ENCODE assay signal across 10 cellular contexts in genomic region chrX:2829066-2829430, GRCh38. TPM values are rescaled to one million over a fixed set of nuclear protein-coding genes. Genes with fewer than 3 reads are reported as not detected.
DNase-seq lines count a peak whose midpoint lies in the region; ATAC-seq and TF ChIP-seq lines count a peak whose summit lies in the region.
"Had no signal": no experiment of that assay in that cellular context is flagged by ENCODE, and none has a peak within 500 bp of the region (broad histone marks: within the 10 kb centered on the region; RNA-seq: fewer than 3 reads in every experiment).

No MANE protein-coding gene starts in this region.

- H3K4me1 ChIP-seq in smooth muscle cell (ENCODE audit: low read depth) = peaks cover 5% of the 10 kb centered on the region

- TF ChIP-seq CTCF in astrocyte of the spinal cord (IDR thresholded peaks at IDR 0.05; ENCODE audit: low read depth, low read length) = no peak
- no peak for TF ChIP-seq CTCF in kidney epithelial cell (IDR thresholded peaks at IDR 0.05; ENCODE audit: insufficient read depth, low read length, poor library complexity, severe bottlenecking)
- TF ChIP-seq CTCF in smooth muscle cell (IDR thresholded peaks at IDR 0.05; ENCODE audit: borderline replicate concordance, insufficient read depth, poor library complexity, severe bottlenecking) = no peak
- no peak for TF ChIP-seq CTCF in GM10266 (IDR thresholded peaks at IDR 0.05; ENCODE audit: control insufficient read depth, insufficient read depth, low read depth, missing control alignments)

- H2AFZ ChIP-seq in smooth muscle cell (ENCODE audit: low read depth) = no peak overlapping the region

- in situ Hi-C loops in astrocyte of the spinal cord (cut with HindIII; ENCODE audit: low sequenced_read_pairs) = no loop called here

- H3K27ac ChIP-seq in smooth muscle cell (ENCODE audit: low read depth) = no peak overlapping the region

- H3K4me3 ChIP-seq in H7 (ENCODE audit: insufficient read depth, low read depth, low read length) = peak overlapping the region; percentile 72
- peak overlapping the region; percentile 30 for H3K4me3 ChIP-seq in astrocyte of the spinal cord (ENCODE audit: low read depth, low read length)
- H3K4me3 ChIP-seq in kidney epithelial cell (ENCODE audit: low read depth, low read length) = peak overlapping the region; percentile 47
- H3K4me3 ChIP-seq in smooth muscle cell = peak overlapping the region; percentile 67

- peaks cover 7% of the 10 kb centered on the region for H4K20me1 ChIP-seq in smooth muscle cell (ENCODE audit: low read depth)

- peak overlapping the region; percentile 92 for H3K4me2 ChIP-seq in smooth muscle cell

- peak overlapping the region; percentile 39 for H3K9ac ChIP-seq in smooth muscle cell (ENCODE audit: low read depth)

- H3K9me3 ChIP-seq in smooth muscle cell (replicated peaks; ENCODE audit: low read depth) = no peaks in the 10 kb centered on the region

- peaks cover 17% of the 10 kb centered on the region for H3K79me2 ChIP-seq in smooth muscle cell (ENCODE audit: low read depth)

- H3K36me3 ChIP-seq in H7 (replicated peaks; ENCODE audit: control insufficient read depth, insufficient read depth, low read length) (no peaks in the 10 kb centered on the region; the same call in 1 of the 2 replicates), kidney epithelial cell (ENCODE audit: control insufficient read depth, insufficient read depth, low read length) (no peaks in the 10 kb centered on the region), smooth muscle cell (ENCODE audit: low read depth) (no peaks in the 10 kb centered on the region)

- no peak for ATAC-seq in esophagus mucosa

- peak; percentile 89 for DNase-seq in H7
- DNase-seq in astrocyte of the spinal cord (ENCODE audit: low read depth, low spot score) = no peak
- DNase-seq in kidney epithelial cell (ENCODE audit: low read depth) = no peak
- no peak for DNase-seq in smooth muscle cell (lab: John Stamatoyannopoulos, UW; ENCODE audit: unreplicated experiment)
- DNase-seq in GM10266 (ENCODE audit: extremely low spot score) = no peak
- DNase-seq in OCI-M1 (lab: John Stamatoyannopoulos, UW) = no peak
- no peak for DNase-seq in occipital lobe (lab: John Stamatoyannopoulos, UW)
- DNase-seq: activated B cell treated with CpG ODN at 0.5 μM for 24 hours, head of caudate nucleus had no signal

- H3K27me3 ChIP-seq in H7 (ENCODE audit: control insufficient read depth, insufficient read depth, low read length) (no peaks in the 10 kb centered on the region), kidney epithelial cell (ENCODE audit: control insufficient read depth, insufficient read depth, low read length) (peaks cover 24% of the 10 kb centered on the region), smooth muscle cell (ENCODE audit: low read depth) (no peaks in the 10 kb centered on the region)

- 0% methylated on average over 2 of the region's 35 CpGs for WGBS in smooth muscle cell (ENCODE audit: low lambda C conversion rate)

- peaks cover 11% of the 10 kb centered on the region for H3F3A ChIP-seq in smooth muscle cell (ENCODE audit: low read depth)

RNA-seq across cellular contexts. Expression of gene GYG2, which starts 0.3 kb away (rescaled TPM):
- total RNA-seq in H7 (2014; rRNA removed; shearing (Covaris generic)) = 36.7 and 40.5 TPM in 2 replicates
- total RNA-seq in kidney epithelial cell (2.2 and 2.5 TPM in 2 replicates), smooth muscle cell (23.1 and 25.3 TPM in 2 replicates), esophagus mucosa (0.52 TPM), occipital lobe (5.9 TPM)
- polyA plus RNA-seq in smooth muscle cell = 35.0 and 44.1 TPM in 2 replicates
- total RNA-seq: activated B cell treated with CpG ODN at 0.5 μM for 24 hours had no signal
